Comparison of ENCODE assay signal across 1 cellular context in the genomic region with DNA sequence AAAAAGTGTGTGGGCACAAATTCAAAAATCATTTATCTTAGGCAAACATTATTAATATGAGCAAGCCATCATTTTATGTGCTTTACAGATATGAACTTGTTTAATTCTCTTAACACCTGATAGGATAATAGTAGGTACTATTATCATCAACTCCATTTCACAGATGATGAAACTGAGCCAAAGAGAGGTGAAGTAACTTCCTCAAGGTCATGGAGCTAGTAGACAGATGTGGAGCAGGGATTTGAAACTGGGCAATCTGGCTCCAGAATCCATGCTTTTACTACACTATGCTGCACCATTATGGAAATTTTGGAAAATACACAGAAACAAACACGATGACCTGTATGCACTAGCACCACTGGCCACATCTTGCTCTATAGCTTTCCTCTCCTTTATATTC.
TF ChIP-seq lines count a peak whose summit lies in the region.

No MANE protein-coding gene starts in this region.

TF ChIP-seq in SK-N-SH treated with all-trans-retinoic acid at 6 μM for 48 hours, 23 proteins besides CTCF, POLR2A, EP300 and RAD21 (continued from another document):
- TF ChIP-seq, protein P1, sequence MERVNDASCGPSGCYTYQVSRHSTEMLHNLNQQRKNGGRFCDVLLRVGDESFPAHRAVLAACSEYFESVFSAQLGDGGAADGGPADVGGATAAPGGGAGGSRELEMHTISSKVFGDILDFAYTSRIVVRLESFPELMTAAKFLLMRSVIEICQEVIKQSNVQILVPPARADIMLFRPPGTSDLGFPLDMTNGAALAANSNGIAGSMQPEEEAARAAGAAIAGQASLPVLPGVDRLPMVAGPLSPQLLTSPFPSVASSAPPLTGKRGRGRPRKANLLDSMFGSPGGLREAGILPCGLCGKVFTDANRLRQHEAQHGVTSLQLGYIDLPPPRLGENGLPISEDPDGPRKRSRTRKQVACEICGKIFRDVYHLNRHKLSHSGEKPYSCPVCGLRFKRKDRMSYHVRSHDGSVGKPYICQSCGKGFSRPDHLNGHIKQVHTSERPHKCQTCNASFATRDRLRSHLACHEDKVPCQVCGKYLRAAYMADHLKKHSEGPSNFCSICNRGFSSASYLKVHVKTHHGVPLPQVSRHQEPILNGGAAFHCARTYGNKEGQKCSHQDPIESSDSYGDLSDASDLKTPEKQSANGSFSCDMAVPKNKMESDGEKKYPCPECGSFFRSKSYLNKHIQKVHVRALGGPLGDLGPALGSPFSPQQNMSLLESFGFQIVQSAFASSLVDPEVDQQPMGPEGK (CRISPR knock-in tag; IDR thresholded peaks at IDR 0.05; ENCODE audit: borderline replicate concordance), result no peak
- TF ChIP-seq RARB (CRISPR knock-in tag; IDR thresholded peaks at IDR 0.05) (no peak), ZC3H10 (CRISPR knock-in tag; IDR thresholded peaks at IDR 0.05) (no peak), CSDC2 (CRISPR knock-in tag; IDR thresholded peaks at IDR 0.05) (no peak)
- TF ChIP-seq, protein P2, sequence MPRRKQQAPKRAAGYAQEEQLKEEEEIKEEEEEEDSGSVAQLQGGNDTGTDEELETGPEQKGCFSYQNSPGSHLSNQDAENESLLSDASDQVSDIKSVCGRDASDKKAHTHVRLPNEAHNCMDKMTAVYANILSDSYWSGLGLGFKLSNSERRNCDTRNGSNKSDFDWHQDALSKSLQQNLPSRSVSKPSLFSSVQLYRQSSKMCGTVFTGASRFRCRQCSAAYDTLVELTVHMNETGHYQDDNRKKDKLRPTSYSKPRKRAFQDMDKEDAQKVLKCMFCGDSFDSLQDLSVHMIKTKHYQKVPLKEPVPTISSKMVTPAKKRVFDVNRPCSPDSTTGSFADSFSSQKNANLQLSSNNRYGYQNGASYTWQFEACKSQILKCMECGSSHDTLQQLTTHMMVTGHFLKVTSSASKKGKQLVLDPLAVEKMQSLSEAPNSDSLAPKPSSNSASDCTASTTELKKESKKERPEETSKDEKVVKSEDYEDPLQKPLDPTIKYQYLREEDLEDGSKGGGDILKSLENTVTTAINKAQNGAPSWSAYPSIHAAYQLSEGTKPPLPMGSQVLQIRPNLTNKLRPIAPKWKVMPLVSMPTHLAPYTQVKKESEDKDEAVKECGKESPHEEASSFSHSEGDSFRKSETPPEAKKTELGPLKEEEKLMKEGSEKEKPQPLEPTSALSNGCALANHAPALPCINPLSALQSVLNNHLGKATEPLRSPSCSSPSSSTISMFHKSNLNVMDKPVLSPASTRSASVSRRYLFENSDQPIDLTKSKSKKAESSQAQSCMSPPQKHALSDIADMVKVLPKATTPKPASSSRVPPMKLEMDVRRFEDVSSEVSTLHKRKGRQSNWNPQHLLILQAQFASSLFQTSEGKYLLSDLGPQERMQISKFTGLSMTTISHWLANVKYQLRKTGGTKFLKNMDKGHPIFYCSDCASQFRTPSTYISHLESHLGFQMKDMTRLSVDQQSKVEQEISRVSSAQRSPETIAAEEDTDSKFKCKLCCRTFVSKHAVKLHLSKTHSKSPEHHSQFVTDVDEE (CRISPR knock-in tag; IDR thresholded peaks at IDR 0.05), result no peak
TF ChIP-seq in SK-N-SH treated with all-trans-retinoic acid at 6 μM for 48 hours: peak in this region for 0.
